ENCODE assay signal across 19 cellular contexts in the genomic region with DNA sequence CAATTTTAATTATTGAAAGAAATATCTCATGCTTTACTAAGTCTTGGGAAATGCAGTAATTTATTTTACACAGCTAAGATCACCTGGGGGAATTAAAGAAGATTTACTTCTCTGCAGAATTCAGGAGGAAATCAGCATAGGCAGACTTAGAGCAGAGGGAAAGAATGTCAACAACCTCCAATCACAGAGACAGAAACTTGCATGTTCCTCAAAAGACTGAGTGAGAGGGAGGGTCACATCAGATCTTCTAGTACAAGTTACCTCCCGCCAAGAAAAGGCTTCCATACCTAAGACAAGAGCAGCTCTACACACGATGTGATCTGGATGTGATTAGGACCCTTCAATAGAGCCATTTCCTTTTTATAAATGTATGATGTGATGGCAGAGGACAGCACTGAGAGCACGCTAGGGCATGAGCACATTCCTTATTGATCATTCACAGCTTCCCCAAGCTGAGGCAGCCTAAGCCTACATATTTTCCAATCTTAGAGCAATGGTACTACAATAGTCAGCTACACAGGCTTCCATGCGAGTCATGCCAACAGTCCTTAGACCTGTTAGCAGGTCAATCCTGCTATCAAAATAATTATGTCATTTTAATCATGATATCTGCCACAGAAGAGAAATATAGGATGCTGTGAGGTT.
"Had no signal": no experiment of that assay in that cellular context is flagged by ENCODE, and none has a peak within 500 bp of the region (broad histone marks: within the 10 kb centered on the region; RNA-seq: fewer than 3 reads in every experiment).

No MANE protein-coding gene starts in this region.

- H3K27me3 ChIP-seq: gastrocnemius medialis, heart left ventricle, ovary, stomach, testis, upper lobe of right lung had no signal

- H3K36me3 ChIP-seq: gastrocnemius medialis, heart left ventricle, ovary, stomach, upper lobe of right lung, WERI-Rb-1 had no signal

- DNase-seq: activated CD4-positive, alpha-beta T cell treated with anti-CD3 and anti-CD28 coated beads for 4 hours; activated CD8-positive, alpha-beta memory T cell treated with anti-CD3 and anti-CD28 coated beads, Interleukin-2, amount 50 U/mL, for 4 hours; activated CD8-positive, alpha-beta T cell treated with anti-CD3 and anti-CD28 coated beads, Interleukin-2, amount 10 ng/mL, durations not matched to agents 7 days and 5 days; activated gamma-delta T cell; activated T-cell treated with anti-CD3 and anti-CD28 coated beads, Interleukin-2, amount 50 U/mL, for 48 hours; central memory CD4-positive, alpha-beta T cell; cortex of kidney; effector CD8-positive, alpha-beta T cell; gastrocnemius medialis; heart left ventricle; ovary; stimulated activated CD4-positive, alpha-beta T cell treated with anti-CD3 and anti-CD28 coated beads, Interleukin-1b, Interleukin-23, amount 100 ng/mL, for 48 hours; stomach; T-helper 17 cell; testis; upper lobe of right lung; WERI-Rb-1 had no signal

- H3K4me3 ChIP-seq: gastrocnemius medialis, heart left ventricle, ovary, stomach, testis, upper lobe of right lung had no signal

- ATAC-seq: activated CD8-positive, alpha-beta T cell treated with anti-CD3 and anti-CD28 coated beads, Interleukin-2, amount 10 ng/mL, durations not matched to agents 7 days and 5 days; activated naive CD4-positive, alpha-beta T cell treated with anti-CD3 and anti-CD28 coated beads, Interleukin-2, amount 50 U/mL, for 72 hours; gastrocnemius medialis; heart left ventricle; sciatic nerve; T-helper 17 cell; upper lobe of right lung had no signal
